In the genomic region with DNA sequence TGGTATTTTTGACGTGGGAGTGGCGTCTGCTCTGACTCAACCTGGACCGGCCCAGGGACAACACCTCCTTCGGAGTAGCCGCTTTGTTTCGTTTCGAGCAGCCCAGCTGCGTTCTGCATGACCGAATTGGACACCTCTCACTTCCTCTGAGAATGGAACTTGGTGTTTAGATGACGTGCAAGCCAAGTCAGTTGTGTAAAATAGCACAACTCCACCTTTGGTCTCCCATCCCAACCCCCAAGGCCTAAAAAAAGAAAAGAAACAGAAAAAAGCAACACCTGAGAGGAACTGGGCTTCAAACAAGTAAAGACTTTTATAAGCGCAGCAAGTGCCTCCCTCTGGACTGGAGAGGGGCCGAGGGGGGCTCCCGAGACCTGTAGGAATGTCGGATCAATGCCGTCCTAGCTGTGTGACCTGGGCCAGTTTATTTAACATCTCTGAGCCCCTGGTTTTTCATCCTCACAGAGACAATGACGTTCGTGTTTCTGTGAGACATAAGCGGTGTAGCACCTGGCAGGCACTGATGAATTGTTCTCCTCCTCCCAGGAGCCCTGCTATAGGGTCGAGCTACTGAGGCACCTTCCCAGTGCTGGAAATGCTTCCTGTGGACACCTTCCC, we compare ENCODE assay signal across 8 cellular contexts. TPM values are rescaled to one million over a fixed set of nuclear protein-coding genes. Genes with fewer than 3 reads are reported as not detected.
A peak's percentile ranks its signal among the peaks of the same experiment; 100 is the strongest.
DNase-seq lines count a peak whose midpoint lies in the region; TF ChIP-seq lines count a peak whose summit lies in the region.

No MANE protein-coding gene starts in this region.

- no peaks in the 10 kb centered on the region for H3K79me1 ChIP-seq in mesenchymal stem cell (replicated peaks; ENCODE audit: low read length, poor library complexity, severe bottlenecking)

- CTCF ChIA-PET in HEK293 (lab: Yijun Ruan, JAX) (interaction anchor here (0.6 to 4.2 kb wide), 6 partner anchors 9 to 944 kb away, joined by 3 to 25 read pairs (median 4); no protein-coding TSS in a partner anchor), OCI-LY7 (lab: Charles Lee; ENCODE audit: unreplicated experiment) (interaction anchor here (1.8 to 2.8 kb wide), 2 partner anchors 175 to 190 kb away, joined by 5 to 24 read pairs; no protein-coding TSS in a partner anchor)

- H2BK120ac ChIP-seq in mesenchymal stem cell (ENCODE audit: low read depth, low read length): no peak overlapping the region

- no peak overlapping the region for H3K4me3 Mint-ChIP-seq in type B pancreatic cell

- BruUV-seq in OCI-LY7 (replicated peaks; lab: Mats Ljungman, UMichigan): no TSS peak

- no peaks in the 10 kb centered on the region for H3K4me1 ChIP-seq in HEK293 (ENCODE audit: control insufficient read depth, insufficient read depth, low read length)
- H3K4me1 ChIP-seq in OCI-LY7 (ENCODE audit: insufficient read depth, low read length, poor library complexity, severe bottlenecking): peaks cover 69% of the 10 kb centered on the region
- H3K4me1 ChIP-seq in mesenchymal stem cell (ENCODE audit: control insufficient read depth, insufficient read depth, low read depth, low read length): peaks cover 45% of the 10 kb centered on the region

- intact Hi-C loops in OCI-LY7 (cut with micrococcal nuclease; ENCODE audit: unreplicated experiment): loop anchor here (1.0 to 5.0 kb wide), 7 partner anchors 32 to 506 kb away; no protein-coding TSS in a partner anchor

- no peaks in the 10 kb centered on the region for H3K9me2 ChIP-seq in OCI-LY7 (ENCODE audit: insufficient read depth, low read length)

- POLR2A ChIA-PET in HEK293 (lab: Yijun Ruan, JAX): no interaction called here
- POLR2A ChIA-PET in OCI-LY7 (lab: Charles Lee): interaction anchor here (0.6 to 4.3 kb wide), 7 partner anchors 17 to 152 kb away, joined by 3 to 25 read pairs (median 4); no protein-coding TSS in a partner anchor

- no peak overlapping the region for H4K91ac ChIP-seq in mesenchymal stem cell (ENCODE audit: low read length)

- H3K9ac ChIP-seq in mesenchymal stem cell (ENCODE audit: low read length): peak overlapping the region; percentile 63

- H3K27ac ChIP-seq in HEK293 (ENCODE audit: extremely low read depth, low read depth, low read length) (no peak overlapping the region), OCI-LY7 (ENCODE audit: low read depth, low read length, poor library complexity, severe bottlenecking) (peak overlapping the region; percentile 93), mesenchymal stem cell (ENCODE audit: low read length, poor library complexity, severe bottlenecking) (peak overlapping the region; percentile 57)

- H3K36me3 ChIP-seq in HEK293 (ENCODE audit: control insufficient read depth in 2 of 2, insufficient read depth in 1 of 2, low read length in 2 of 2) (no peaks in the 10 kb centered on the region), OCI-LY7 (ENCODE audit: insufficient read depth, low read length) (no peaks in the 10 kb centered on the region), mesenchymal stem cell (ENCODE audit: control insufficient read depth in 1 of 2, insufficient read depth in 2 of 2, low read depth in 1 of 2, low read length in 2 of 2) (no peaks in the 10 kb centered on the region)

- peak overlapping the region; percentile 90 for H3K4me2 ChIP-seq in OCI-LY7 (ENCODE audit: low read length)
- H3K4me2 ChIP-seq in mesenchymal stem cell (ENCODE audit: low read length, poor library complexity, severe bottlenecking): peak overlapping the region; percentile 5

- peak overlapping the region; percentile 45 for H4K8ac ChIP-seq in mesenchymal stem cell (ENCODE audit: low read length)

- peak overlapping the region; percentile 42 to 59 for H2BK12ac ChIP-seq in mesenchymal stem cell (ENCODE audit: low read length in 2 of 2)

- H2BK5ac ChIP-seq in mesenchymal stem cell (ENCODE audit: low read depth, low read length, poor library complexity, severe bottlenecking): peak overlapping the region; percentile 53

- 69% methylated on average over 19 of the region's 19 CpGs for WGBS in mesenchymal stem cell

- peak; percentile 85 for DNase-seq in GM13977 (ENCODE audit: low spot score)
- peak; percentile 98 for DNase-seq in OCI-LY7 (ENCODE audit: low spot score)
- peak; percentile 53 for DNase-seq in activated naive CD4-positive, alpha-beta T cell treated with anti-CD3 and anti-CD28 coated beads, Interleukin-2, amount 50 U/mL, for 16 hours
- peak; percentile 87 for DNase-seq in mesenchymal stem cell
- no peak for DNase-seq in type B pancreatic cell (ENCODE audit: extremely low spot score, unreplicated experiment)
- DNase-seq in cerebellum (ENCODE audit: low spot score): no peak
- no peak for DNase-seq in NCI-H446 (lab: John Stamatoyannopoulos, UW)

- H3K9me3 Mint-ChIP-seq in type B pancreatic cell: peaks cover 3% of the 10 kb centered on the region

- peak overlapping the region; percentile 57 for H3K27ac Mint-ChIP-seq in type B pancreatic cell

- peak overlapping the region; percentile 73 for H2BK15ac ChIP-seq in mesenchymal stem cell (ENCODE audit: low read depth, poor library complexity, severe bottlenecking)

- H2AFZ ChIP-seq in OCI-LY7 (ENCODE audit: low read length): peak overlapping the region; percentile 9; the same call in 1 of the 2 replicates
- H2AFZ ChIP-seq in mesenchymal stem cell (ENCODE audit: low read depth, low read length): no peak overlapping the region

- H4K20me1 ChIP-seq in OCI-LY7 (ENCODE audit: insufficient read depth, low read length): no peaks in the 10 kb centered on the region

- TF ChIP-seq CTCF in GM13977 (IDR thresholded peaks at IDR 0.05; ENCODE audit: extremely low read depth, insufficient read depth, missing control alignments): no peak
- TF ChIP-seq CTCF in HEK293 (tag by site-specific recombination; IDR thresholded peaks at IDR 0.05): no peak
- TF ChIP-seq CTCF in OCI-LY7 (conservative IDR thresholded peaks at IDR 0.05; ENCODE audit: low read length): no peak
- no peak for TF ChIP-seq CTCF in type B pancreatic cell (conservative IDR thresholded peaks at IDR 0.05)

- H3K27me3 Mint-ChIP-seq in type B pancreatic cell: peaks cover 13% of the 10 kb centered on the region

- no peaks in the 10 kb centered on the region for H3K27me3 ChIP-seq in mesenchymal stem cell (ENCODE audit: control insufficient read depth in 1 of 2, insufficient read depth in 1 of 2, low read length in 2 of 2)

- peaks cover 19% of the 10 kb centered on the region for H3K4me1 Mint-ChIP-seq in type B pancreatic cell (ENCODE audit: unreplicated experiment)

- H3K9me3 ChIP-seq in HEK293 (ENCODE audit: control insufficient read depth, insufficient read depth, low read depth, low read length) (no peaks in the 10 kb centered on the region), OCI-LY7 (ENCODE audit: low read length) (no peaks in the 10 kb centered on the region), mesenchymal stem cell (ENCODE audit: control insufficient read depth, low read length) (no peaks in the 10 kb centered on the region)

- H3K79me2 ChIP-seq in OCI-LY7 (ENCODE audit: insufficient read depth, low read depth, low read length): no peaks in the 10 kb centered on the region

- in situ Hi-C loops in GM13977 (cut with MboI; ENCODE audit: low pct_unique_long_range_greater_than_20kb, low sequenced_read_pairs, unreplicated experiment): loop anchor here (10.0 kb wide), 2 partner anchors 148 to 188 kb away; no protein-coding TSS in a partner anchor

- H3K4ac ChIP-seq in mesenchymal stem cell (ENCODE audit: low read depth in 1 of 2, low read length in 2 of 2): peak overlapping the region in 1 of 2 experiments; percentile 32

- H3K23ac ChIP-seq in mesenchymal stem cell (ENCODE audit: low read length in 2 of 2): no peak overlapping the region

- peak overlapping the region in 1 of 2 experiments; percentile 38 for H3K18ac ChIP-seq in mesenchymal stem cell (ENCODE audit: low read depth in 1 of 2, low read length in 2 of 2)

- peak overlapping the region; percentile 75 for H2AK5ac ChIP-seq in mesenchymal stem cell (ENCODE audit: low read length, severe bottlenecking)

- H3K4me3 ChIP-seq in HEK293 (ENCODE audit: low read depth, low read length) (no peak overlapping the region), OCI-LY7 (ENCODE audit: low read depth, low read length, poor library complexity, severe bottlenecking) (peak overlapping the region; percentile 60), mesenchymal stem cell (ENCODE audit: insufficient read depth in 1 of 2, low read depth in 1 of 2, low read length in 2 of 2) (peak overlapping the region in 1 of 2 experiments; percentile 17)

- H3K14ac ChIP-seq in mesenchymal stem cell (ENCODE audit: low read length in 2 of 2): no peak overlapping the region

- no peaks in the 10 kb centered on the region for H3K36me3 Mint-ChIP-seq in type B pancreatic cell

TF ChIP-seq in HEK293, 187 proteins besides CTCF, POLR2A, EP300 and RAD21:
- TF ChIP-seq, protein P1, sequence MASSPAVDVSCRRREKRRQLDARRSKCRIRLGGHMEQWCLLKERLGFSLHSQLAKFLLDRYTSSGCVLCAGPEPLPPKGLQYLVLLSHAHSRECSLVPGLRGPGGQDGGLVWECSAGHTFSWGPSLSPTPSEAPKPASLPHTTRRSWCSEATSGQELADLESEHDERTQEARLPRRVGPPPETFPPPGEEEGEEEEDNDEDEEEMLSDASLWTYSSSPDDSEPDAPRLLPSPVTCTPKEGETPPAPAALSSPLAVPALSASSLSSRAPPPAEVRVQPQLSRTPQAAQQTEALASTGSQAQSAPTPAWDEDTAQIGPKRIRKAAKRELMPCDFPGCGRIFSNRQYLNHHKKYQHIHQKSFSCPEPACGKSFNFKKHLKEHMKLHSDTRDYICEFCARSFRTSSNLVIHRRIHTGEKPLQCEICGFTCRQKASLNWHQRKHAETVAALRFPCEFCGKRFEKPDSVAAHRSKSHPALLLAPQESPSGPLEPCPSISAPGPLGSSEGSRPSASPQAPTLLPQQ (tag by site-specific recombination; IDR thresholded peaks at IDR 0.05): no peak
- TF ChIP-seq EGR2 (tag by site-specific recombination; IDR thresholded peaks at IDR 0.05; ENCODE audit: low read depth): 0 out of 2 replicates have a peak, but pooled peaks have one; percentile 6

RNA-seq across cellular contexts. Expression of gene SMNDC1, which starts 52.0 kb away (rescaled TPM):
- total RNA-seq in OCI-LY7 (2014; rRNA removed; shearing (Covaris generic)): 8.1 and 10.0 TPM in 2 replicates
- total RNA-seq in OCI-LY7 (2022) (51.7 and 52.4 TPM in 2 replicates), type B pancreatic cell (ENCODE audit: low replicate concordance) (35.4 TPM in 2 replicates), cerebellum (14.0 TPM)
- 27.4 TPM for polyA plus RNA-seq in mesenchymal stem cell (2013, experiment 1 of 2)
- polyA plus RNA-seq in mesenchymal stem cell (2013, experiment 2 of 2): 26.1 TPM

Comparison
In these comparisons a context has a peak if more than half of its experiments do, and no peak if none do; other contexts are left out.
1. DNase-seq: peak in GM13977 (single experiment), OCI-LY7 (single experiment), activated naive CD4-positive, alpha-beta T cell treated with anti-CD3 and anti-CD28 coated beads, Interleukin-2, amount 50 U/mL, for 16 hours (single experiment) and mesenchymal stem cell (single experiment); none in type B pancreatic cell (single experiment), cerebellum (single experiment) and NCI-H446 (0 of 2).